10 cellular contexts compared by ENCODE assay signal in genomic region chr4:185573651-185574199, GRCh38. TPM values are rescaled to one million over a fixed set of nuclear protein-coding genes. Genes with fewer than 3 reads are reported as not detected.
DNase-seq lines count a peak whose midpoint lies in the region; TF ChIP-seq lines count a peak whose summit lies in the region.
"Had no signal": no experiment of that assay in that cellular context is flagged by ENCODE, and none has a peak within 500 bp of the region (broad histone marks: within the 10 kb centered on the region; RNA-seq: fewer than 3 reads in every experiment).

No MANE protein-coding gene starts in this region.

- H3K9ac ChIP-seq in skeletal muscle satellite cell (ENCODE audit: low read depth, low read length), result peak overlapping the region; percentile 65

- H3K36me3 ChIP-seq in skeletal muscle satellite cell (ENCODE audit: insufficient read depth, low read length), result no peaks in the 10 kb centered on the region
- H3K36me3 ChIP-seq: HAP-1 had no signal

- in situ Hi-C loops in SK-MEL-5 (cut with HindIII; ENCODE audit: low pct_unique_long_range_greater_than_20kb, low sequenced_read_pairs), result no loop called here

- no peaks in the 10 kb centered on the region for H3K27me3 ChIP-seq in skeletal muscle satellite cell (ENCODE audit: control insufficient read depth, insufficient read depth, low read length)

- DNase-seq in HFF-Myc (ENCODE audit: extremely low read depth, low read depth) (peak; percentile 84), SK-MEL-5 (ENCODE audit: low read depth, low spot score) (peak; percentile 51), glomerular endothelial cell (ENCODE audit: extremely low read depth, low read depth, low spot score) (peak; percentile 65), C1 segment of cervical spinal cord (lab: John Stamatoyannopoulos, UW) (no peak), GF-D8 (lab: John Stamatoyannopoulos, UW) (no peak), activated gamma-delta T cell treated with Interleukin-2 at 50 U/mL for 16 hours (no peak), NCI-H1105 (lab: John Stamatoyannopoulos, UW) (no peak)

- peaks cover 43% of the 10 kb centered on the region for H3K4me1 ChIP-seq in skeletal muscle satellite cell (ENCODE audit: control insufficient read depth, insufficient read depth, low read length)

- no peaks in the 10 kb centered on the region for H3K9me3 ChIP-seq in skeletal muscle satellite cell (replicated peaks; ENCODE audit: low read length)
- H3K9me3 ChIP-seq: HAP-1 had no signal

- no peak for TF ChIP-seq CTCF in HFF-Myc (IDR thresholded peaks at IDR 0.05; ENCODE audit: low read depth, low read length, missing control alignments)

- H3K4me3 ChIP-seq in HFF-Myc (replicated peaks; ENCODE audit: low read depth, low read length) (no peak overlapping the region), skeletal muscle satellite cell (ENCODE audit: low read length) (peak overlapping the region; percentile 25)
- H3K4me3 ChIP-seq: HAP-1 had no signal

- peak overlapping the region; percentile 68 for H3K4me2 ChIP-seq in skeletal muscle satellite cell (ENCODE audit: low read length)

RNA-seq across cellular contexts. Expression of gene PDLIM3, which starts 38.4 kb away (rescaled TPM):
- total RNA-seq in SK-MEL-5 (2014; rRNA removed; shearing (Covaris generic)), result 73.2 and 79.0 TPM in 2 replicates
- polyA plus RNA-seq in SK-MEL-5 (2015; cell fraction: cytosol; rRNA removed), result 38.7 and 43.3 TPM in 2 replicates
- polyA plus RNA-seq in SK-MEL-5 (2015; cell fraction: nucleus; rRNA removed), result 38.5 and 43.7 TPM in 2 replicates
- 11.4 and 36.2 TPM in 2 replicates for total RNA-seq in glomerular endothelial cell
- 4.1 and 22.1 TPM in 2 replicates for total RNA-seq in skeletal muscle satellite cell (2012; rRNA removed)
- total RNA-seq: T-helper 2 cell treated with Interferon-gamma antibody and Interleukin-4, amounts not matched to agents 100 ng/mL and 5 ng/mL, for 36 hours had no signal

Comparison
In these comparisons a context has a peak if more than half of its experiments do, and no peak if none do; other contexts are left out.
1. DNase-seq: peak in HFF-Myc (single experiment), SK-MEL-5 (single experiment) and glomerular endothelial cell (single experiment); none in C1 segment of cervical spinal cord (0 of 14), GF-D8 (single experiment), activated gamma-delta T cell treated with Interleukin-2 at 50 U/mL for 16 hours (single experiment) and NCI-H1105 (single experiment).